ENCODE assay signal across 11 cellular contexts in genomic region chr12:92158711-92159534, GRCh38. TPM values are rescaled to one million over a fixed set of nuclear protein-coding genes. Genes with fewer than 3 reads are reported as not detected.
DNase-seq lines count a peak whose midpoint lies in the region; ATAC-seq and TF ChIP-seq lines count a peak whose summit lies in the region.
"Had no signal": no experiment of that assay in that cellular context is flagged by ENCODE, and none has a peak within 500 bp of the region (broad histone marks: within the 10 kb centered on the region; RNA-seq: fewer than 3 reads in every experiment).

No MANE protein-coding gene starts in this region.

- peak overlapping the region; percentile 59 for H3K27ac Mint-ChIP-seq in activated naive CD8-positive, alpha-beta T cell treated with anti-CD3 and anti-CD28 coated beads, Interleukin-2, amount 10 ng/mL, durations not matched to agents 7 days and 5 days
- H3K27ac Mint-ChIP-seq in stimulated activated naive CD8-positive, alpha-beta T cell treated with anti-CD3 and anti-CD28 coated beads, Interleukin-15, amount 100 ng/mL, for 72 hours: peak overlapping the region; percentile 85 to 90

- H3K4me3 Mint-ChIP-seq in activated T-cell treated with anti-CD3 and anti-CD28 coated beads, Interleukin-2, amount 50 U/mL, for 4 hours: peak overlapping the region; percentile 20
- peak overlapping the region; percentile 57 for H3K4me3 Mint-ChIP-seq in activated naive CD8-positive, alpha-beta T cell treated with anti-CD3 and anti-CD28 coated beads, Interleukin-2, amount 10 ng/mL, durations not matched to agents 7 days and 5 days
- peak overlapping the region; percentile 40 to 67 for H3K4me3 Mint-ChIP-seq in stimulated activated naive CD8-positive, alpha-beta T cell treated with anti-CD3 and anti-CD28 coated beads, Interleukin-15, amount 100 ng/mL, for 72 hours

- CTCF ChIA-PET in GM10248 (lab: Yijun Ruan, JAX): interaction anchor here (1.0 to 2.6 kb wide), 5 partner anchors 9 to 402 kb away, joined by 3 to 8 read pairs (median 3); partner anchors contain the start of gene BTG1

- POLR2A ChIA-PET in activated naive CD8-positive, alpha-beta T cell treated with anti-CD3 and anti-CD28 coated beads, Interleukin-2, amount 10 ng/mL, durations not matched to agents 7 days and 5 days (lab: Charles Lee): interaction anchor here (0.6 to 3.4 kb wide), 2 partner anchors 12 to 450 kb away, joined by 3 to 26 read pairs; partner anchors contain the start of gene BTG1
- POLR2A ChIA-PET in GM10248 (lab: Yijun Ruan, JAX): interaction anchor here (6.2 kb wide), 1 partner anchor 14 kb away, joined by 35 read pairs; the partner anchor contains the start of gene BTG1

- H3K9me3 Mint-ChIP-seq in activated T-cell treated with anti-CD3 and anti-CD28 coated beads, Interleukin-2, amount 50 U/mL, for 4 hours: no peaks in the 10 kb centered on the region
- peaks cover 3% of the 10 kb centered on the region for H3K9me3 Mint-ChIP-seq in activated naive CD8-positive, alpha-beta T cell treated with anti-CD3 and anti-CD28 coated beads, Interleukin-2, amount 10 ng/mL, durations not matched to agents 7 days and 5 days
- H3K9me3 Mint-ChIP-seq in stimulated activated naive CD8-positive, alpha-beta T cell treated with anti-CD3 and anti-CD28 coated beads, Interleukin-15, amount 100 ng/mL, for 72 hours: peaks cover 0 to 5% of the 10 kb centered on the region in 2 donors

- peak; percentile 59 to 70 for ATAC-seq in activated T-cell treated with anti-CD3 and anti-CD28 coated beads, Interleukin-2, amount 50 U/mL, for 4 hours
- peak; percentile 37 for ATAC-seq in HG03066 (IDR thresholded peaks at IDR 0.05; ENCODE audit: low read depth, unreplicated experiment)
- no peak for ATAC-seq in activated naive CD8-positive, alpha-beta T cell treated with anti-CD3 and anti-CD28 coated beads, Interleukin-2, amount 10 ng/mL, durations not matched to agents 7 days and 5 days (ENCODE audit: low read depth)
- peak; percentile 48 for ATAC-seq in stimulated activated naive CD8-positive, alpha-beta T cell treated with anti-CD3 and anti-CD28 coated beads, Interleukin-15, amount 100 ng/mL, for 72 hours

- H3K36me3 Mint-ChIP-seq in activated T-cell treated with anti-CD3 and anti-CD28 coated beads, Interleukin-2, amount 50 U/mL, for 4 hours (ENCODE audit: insufficient read depth): no peaks in the 10 kb centered on the region
- peaks cover 21% of the 10 kb centered on the region for H3K36me3 Mint-ChIP-seq in activated naive CD8-positive, alpha-beta T cell treated with anti-CD3 and anti-CD28 coated beads, Interleukin-2, amount 10 ng/mL, durations not matched to agents 7 days and 5 days

- H3K4me1 Mint-ChIP-seq in activated T-cell treated with anti-CD3 and anti-CD28 coated beads, Interleukin-2, amount 50 U/mL, for 4 hours (ENCODE audit: low read depth): peaks cover 61% of the 10 kb centered on the region
- H3K4me1 Mint-ChIP-seq in activated naive CD8-positive, alpha-beta T cell treated with anti-CD3 and anti-CD28 coated beads, Interleukin-2, amount 10 ng/mL, durations not matched to agents 7 days and 5 days: peaks cover 39% of the 10 kb centered on the region
- H3K4me1 Mint-ChIP-seq in stimulated activated naive CD8-positive, alpha-beta T cell treated with anti-CD3 and anti-CD28 coated beads, Interleukin-15, amount 100 ng/mL, for 72 hours: peaks cover 79% of the 10 kb centered on the region

- H3K27me3 Mint-ChIP-seq in activated T-cell treated with anti-CD3 and anti-CD28 coated beads, Interleukin-2, amount 50 U/mL, for 4 hours (ENCODE audit: low read depth): no peaks in the 10 kb centered on the region
- H3K27me3 Mint-ChIP-seq in activated naive CD8-positive, alpha-beta T cell treated with anti-CD3 and anti-CD28 coated beads, Interleukin-2, amount 10 ng/mL, durations not matched to agents 7 days and 5 days: no peaks in the 10 kb centered on the region
- H3K27me3 Mint-ChIP-seq in stimulated activated naive CD8-positive, alpha-beta T cell treated with anti-CD3 and anti-CD28 coated beads, Interleukin-15, amount 100 ng/mL, for 72 hours: no peaks in the 10 kb centered on the region

- no peak for DNase-seq in activated T-cell treated with anti-CD3 and anti-CD28 coated beads, Interleukin-2, amount 50 U/mL, for 4 hours
- no peak for DNase-seq in activated T-cell treated with anti-CD3 and anti-CD28 coated beads for 4 hours
- DNase-seq in activated naive CD8-positive, alpha-beta T cell treated with anti-CD3 and anti-CD28 coated beads, Interleukin-2, amount 10 ng/mL, durations not matched to agents 7 days and 5 days: no peak
- DNase-seq in stimulated activated naive CD8-positive, alpha-beta T cell treated with anti-CD3 and anti-CD28 coated beads, Interleukin-15, amount 100 ng/mL, for 72 hours: no peak
- DNase-seq in GM10248 (ENCODE audit: extremely low spot score): no peak
- DNase-seq in DMS53 treated with DMSO at 0.1 percent for 48 hours (lab: John Stamatoyannopoulos, UW; ENCODE audit: unreplicated experiment): no peak
- DNase-seq in LoVo (ENCODE audit: low spot score): no peak
- DNase-seq: C1 segment of cervical spinal cord, dermis blood vessel endothelial cell, midbrain had no signal

- TF ChIP-seq CTCF in GM10248 (IDR thresholded peaks at IDR 0.05; ENCODE audit: control extremely low read depth, extremely low read depth, low read depth, missing control alignments): no peak

RNA-seq across cellular contexts. Expression of gene BTG1, which starts 13.3 kb away (rescaled TPM):
- total RNA-seq in activated T-cell treated with anti-CD3 and anti-CD28 coated beads, Interleukin-2, amount 50 U/mL, for 4 hours: 100 to 1,000 TPM; 119 to 204 (median 130) TPM
- 100 to 1,000 TPM; 249 to 255 TPM for total RNA-seq in activated naive CD8-positive, alpha-beta T cell treated with anti-CD3 and anti-CD28 coated beads, Interleukin-2, amount 10 ng/mL, durations not matched to agents 7 days and 5 days
